In genomic region chr10:51188013-51188412, GRCh38 we compare ENCODE assay signal across 20 cellular contexts.
A peak's percentile ranks its signal among the peaks of the same experiment; 100 is the strongest.
DNase-seq lines count a peak whose midpoint lies in the region; ATAC-seq lines count a peak whose summit lies in the region.
"Had no signal": no experiment of that assay in that cellular context is flagged by ENCODE, and none has a peak within 500 bp of the region (broad histone marks: within the 10 kb centered on the region; RNA-seq: fewer than 3 reads in every experiment).

No MANE protein-coding gene starts in this region.

- no peak overlapping the region for H3K27ac Mint-ChIP-seq in CD4-positive, alpha-beta memory T cell
- no peak overlapping the region for H3K27ac Mint-ChIP-seq in activated naive CD8-positive, alpha-beta T cell treated with anti-CD3 and anti-CD28 coated beads for 36 hours
- H3K27ac Mint-ChIP-seq: B cell; CD8-positive, alpha-beta memory T cell; HFFc6; IgD-negative memory B cell had no signal

- H3K4me3 ChIP-seq in CD4-positive, alpha-beta memory T cell (ENCODE audit: low read length in 2 of 2): no peak overlapping the region
- H3K4me3 ChIP-seq: BLaER1 treated with 17β-estradiol and CSF1 and Interleukin-3, amounts not matched to agents 10 nM and 100 nM had no signal

- H3K36me3 Mint-ChIP-seq in CD4-positive, alpha-beta memory T cell: no peaks in the 10 kb centered on the region
- no peaks in the 10 kb centered on the region for H3K36me3 Mint-ChIP-seq in activated naive CD8-positive, alpha-beta T cell treated with anti-CD3 and anti-CD28 coated beads for 36 hours
- H3K36me3 Mint-ChIP-seq: CD8-positive, alpha-beta memory T cell; IgD-negative memory B cell had no signal

- H3K4me3 Mint-ChIP-seq in CD4-positive, alpha-beta memory T cell: no peak overlapping the region
- no peak overlapping the region for H3K4me3 Mint-ChIP-seq in activated naive CD8-positive, alpha-beta T cell treated with anti-CD3 and anti-CD28 coated beads for 36 hours
- H3K4me3 Mint-ChIP-seq: B cell; CD8-positive, alpha-beta memory T cell; HFFc6; IgD-negative memory B cell had no signal

- ATAC-seq in sciatic nerve (peak; percentile 51), GM21737 (IDR thresholded peaks at IDR 0.05; ENCODE audit: unreplicated experiment) (no peak)
- ATAC-seq: HCT116, HepG2 had no signal

- no peaks in the 10 kb centered on the region for H3K27me3 Mint-ChIP-seq in CD4-positive, alpha-beta memory T cell
- no peaks in the 10 kb centered on the region for H3K27me3 Mint-ChIP-seq in activated naive CD8-positive, alpha-beta T cell treated with anti-CD3 and anti-CD28 coated beads for 36 hours
- H3K27me3 Mint-ChIP-seq: B cell; CD8-positive, alpha-beta memory T cell; IgD-negative memory B cell had no signal

- in situ Hi-C loops in SK-MEL-5 (cut with HindIII; ENCODE audit: low pct_unique_long_range_greater_than_20kb, low sequenced_read_pairs): no loop called here

- no peaks in the 10 kb centered on the region for H3K4me1 ChIP-seq in CD4-positive, alpha-beta memory T cell (ENCODE audit: insufficient read depth, low read length)
- H3K4me1 ChIP-seq: BLaER1 treated with 17β-estradiol and CSF1 and Interleukin-3, amounts not matched to agents 10 nM and 100 nM; Caco-2 had no signal

- H3K9me3 ChIP-seq in CD4-positive, alpha-beta memory T cell (ENCODE audit: control insufficient read depth in 1 of 2, low read length in 2 of 2): no peaks in the 10 kb centered on the region
- H3K9me3 ChIP-seq: BLaER1 treated with 17β-estradiol and CSF1 and Interleukin-3, amounts not matched to agents 10 nM and 100 nM had no signal

- H3K4me1 Mint-ChIP-seq in CD4-positive, alpha-beta memory T cell: no peaks in the 10 kb centered on the region
- H3K4me1 Mint-ChIP-seq in activated naive CD8-positive, alpha-beta T cell treated with anti-CD3 and anti-CD28 coated beads for 36 hours: no peaks in the 10 kb centered on the region
- H3K4me1 Mint-ChIP-seq: B cell; CD8-positive, alpha-beta memory T cell; IgD-negative memory B cell had no signal

- peak; percentile 34 for DNase-seq in LHCN-M2 (ENCODE audit: low read depth)
- DNase-seq in SK-MEL-5 (ENCODE audit: low read depth, low spot score): peak; percentile 74
- peak; percentile 28 for DNase-seq in myocyte (ENCODE audit: low read depth)
- no peak for DNase-seq in sciatic nerve (ENCODE audit: low spot score)
- DNase-seq in CD4-positive, alpha-beta memory T cell: no peak
- DNase-seq in posterior cingulate gyrus: no peak
- no peak for DNase-seq in activated naive CD8-positive, alpha-beta T cell treated with anti-CD3 and anti-CD28 coated beads for 36 hours
- DNase-seq: 8988T; Caco-2; CD8-positive, alpha-beta memory T cell; GDM1; GOT3; H7; HFFc6 had no signal

- no peaks in the 10 kb centered on the region for H3K27me3 ChIP-seq in CD4-positive, alpha-beta memory T cell (ENCODE audit: insufficient read depth, low read length)
- H3K27me3 ChIP-seq: BLaER1 treated with 17β-estradiol and CSF1 and Interleukin-3, amounts not matched to agents 10 nM and 100 nM had no signal

- POLR2A ChIA-PET in CD4-positive, alpha-beta memory T cell (lab: Charles Lee; ENCODE audit: partially characterized antibody): no interaction called here

- H3K9me3 Mint-ChIP-seq in CD4-positive, alpha-beta memory T cell: peaks cover 0 to 3% (median 0%) of the 10 kb centered on the region in 8 donors
- no peaks in the 10 kb centered on the region for H3K9me3 Mint-ChIP-seq in activated naive CD8-positive, alpha-beta T cell treated with anti-CD3 and anti-CD28 coated beads for 36 hours
- H3K9me3 Mint-ChIP-seq: CD8-positive, alpha-beta memory T cell; HFFc6 had no signal

- CTCF ChIA-PET in CD4-positive, alpha-beta memory T cell (lab: Charles Lee; ENCODE audit: partially characterized antibody): no interaction called here

- no peaks in the 10 kb centered on the region for H3K36me3 ChIP-seq in CD4-positive, alpha-beta memory T cell (ENCODE audit: insufficient read depth, low read length)
- H3K36me3 ChIP-seq: BLaER1 treated with 17β-estradiol and CSF1 and Interleukin-3, amounts not matched to agents 10 nM and 100 nM had no signal

- intact Hi-C loops in sciatic nerve (cut with DNase I): no loop called here
- intact Hi-C loops in CD4-positive, alpha-beta memory T cell (cut with micrococcal nuclease): no loop called here
- intact Hi-C loops in posterior cingulate gyrus (cut with DNase I): no loop called here

- H3K27ac ChIP-seq in CD4-positive, alpha-beta memory T cell (ENCODE audit: low read depth, low read length): no peak overlapping the region
- H3K27ac ChIP-seq: BLaER1 treated with 17β-estradiol and CSF1 and Interleukin-3, amounts not matched to agents 10 nM and 100 nM had no signal

Comparison
In these comparisons a context has a peak if more than half of its experiments do, and no peak if none do; other contexts are left out.
1. DNase-seq: peak in LHCN-M2 (single experiment), SK-MEL-5 (single experiment) and myocyte (single experiment); none in sciatic nerve (single experiment), CD4-positive, alpha-beta memory T cell (0 of 5), posterior cingulate gyrus (0 of 10) and activated naive CD8-positive, alpha-beta T cell treated with anti-CD3 and anti-CD28 coated beads for 36 hours (single experiment).